Comparison of ENCODE assay signal across 8 cellular contexts in the genomic region with DNA sequence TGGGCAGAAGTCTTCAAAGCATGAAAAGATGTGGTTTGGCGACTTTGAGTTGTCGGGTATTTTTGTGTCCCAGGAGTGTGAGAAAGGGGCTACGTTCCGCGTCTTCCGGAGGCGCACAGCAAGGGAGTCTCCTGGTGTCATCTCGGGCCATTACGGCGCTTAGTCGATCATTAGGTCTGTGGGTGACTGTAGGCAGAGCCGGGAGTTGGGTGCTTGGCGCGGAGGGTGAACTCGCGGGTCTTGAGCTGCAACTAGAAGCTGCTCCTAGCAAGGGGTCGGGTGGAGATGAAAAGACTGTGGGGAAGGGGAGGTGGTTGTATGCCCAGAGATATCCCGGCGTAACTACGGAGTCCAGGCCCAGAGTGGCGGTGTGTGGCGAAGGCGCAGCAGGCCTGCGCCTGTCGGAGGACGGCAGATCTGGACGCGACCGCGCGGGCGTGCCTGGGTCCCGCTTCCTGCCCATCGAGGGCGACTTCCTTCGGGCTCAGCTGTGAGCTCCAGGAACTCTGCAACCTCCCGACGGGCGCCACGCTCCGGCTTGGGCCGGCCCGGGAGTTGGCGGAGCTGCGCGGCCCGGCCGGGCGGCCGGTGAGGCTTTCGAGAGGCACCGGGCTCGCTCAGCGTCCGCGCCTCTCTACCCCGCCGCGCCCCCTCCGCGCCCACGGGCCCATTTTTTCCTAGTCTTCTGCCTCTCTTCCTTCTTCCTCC. TPM values are rescaled to one million over a fixed set of nuclear protein-coding genes. Genes with fewer than 3 reads are reported as not detected.
DNase-seq lines count a peak whose midpoint lies in the region; ATAC-seq and TF ChIP-seq lines count a peak whose summit lies in the region.

No MANE protein-coding gene starts in this region.

- ATAC-seq in activated T-cell treated with anti-CD3 and anti-CD28 coated beads, Interleukin-2, amount 50 U/mL, for 72 hours (replicated peaks in 1 of 2): peak; percentile 8 to 9
- ATAC-seq in right lobe of liver (peak in 2 of 4 donors; percentile 5 to 10), upper lobe of right lung (peak; percentile 11), HG02798 (IDR thresholded peaks at IDR 0.05; ENCODE audit: poor library complexity, unreplicated experiment) (no peak)

- peaks cover 5% of the 10 kb centered on the region for H3K4me1 ChIP-seq in A673 (ENCODE audit: insufficient read depth, low read length, poor library complexity, severe bottlenecking)
- peaks cover 0 to 16% (median 6%) of the 10 kb centered on the region in 4 donors for H3K4me1 ChIP-seq in right lobe of liver
- H3K4me1 ChIP-seq in upper lobe of right lung: peaks cover 34% of the 10 kb centered on the region

- H3K27ac Mint-ChIP-seq in activated T-cell treated with anti-CD3 and anti-CD28 coated beads, Interleukin-2, amount 50 U/mL, for 72 hours: peak overlapping the region; percentile 95

- peaks cover 67% of the 10 kb centered on the region for H3K27me3 Mint-ChIP-seq in activated T-cell treated with anti-CD3 and anti-CD28 coated beads, Interleukin-2, amount 50 U/mL, for 72 hours (ENCODE audit: low read depth)

- TF ChIP-seq POLR2A in right lobe of liver (IDR thresholded peaks at IDR 0.05): no peak

- in situ Hi-C loops in GM13977 (cut with MboI; ENCODE audit: low pct_unique_long_range_greater_than_20kb, low sequenced_read_pairs, unreplicated experiment): loop anchor here (10.0 kb wide), 1 partner anchor 812 kb away; no protein-coding TSS in a partner anchor

- H3K27ac ChIP-seq in A673 (ENCODE audit: low read depth, low read length, poor library complexity, severe bottlenecking) (peak overlapping the region; percentile 62), right lobe of liver (no peak overlapping the region), upper lobe of right lung (no peak overlapping the region)

- WGBS in right lobe of liver (ENCODE audit: insufficient coverage, low coverage, low lambda C conversion rate, missing lambda C conversion rate): 5% methylated on average over 19 of the region's 62 CpGs

- H3K4me3 ChIP-seq in A673 (ENCODE audit: low read depth, low read length, poor library complexity, severe bottlenecking): peak overlapping the region; percentile 65
- H3K4me3 ChIP-seq in right lobe of liver: peak overlapping the region in 2 of 3 donors; percentile 11 to 22
- peak overlapping the region; percentile 36 for H3K4me3 ChIP-seq in upper lobe of right lung

- TF ChIP-seq CTCF in A673 (conservative IDR thresholded peaks at IDR 0.05; ENCODE audit: low read depth, low read length): no peak
- TF ChIP-seq CTCF in GM13977 (IDR thresholded peaks at IDR 0.05; ENCODE audit: extremely low read depth, insufficient read depth, missing control alignments): no peak
- no peak for TF ChIP-seq CTCF in right lobe of liver (IDR thresholded peaks at IDR 0.05)
- no peak for TF ChIP-seq CTCF in upper lobe of right lung (IDR thresholded peaks at IDR 0.05)

- TSS peak; percentile 48 for BruUV-seq in A673 (replicated peaks; lab: Mats Ljungman, UMichigan)

- POLR2A ChIA-PET in A673 (lab: Charles Lee; ENCODE audit: low non-redundant PET): no interaction called here

- H3K4me3 Mint-ChIP-seq in activated T-cell treated with anti-CD3 and anti-CD28 coated beads, Interleukin-2, amount 50 U/mL, for 72 hours: peak overlapping the region; percentile 82 to 92

- peaks cover 5 to 10% of the 10 kb centered on the region in 2 donors for H3K36me3 Mint-ChIP-seq in activated T-cell treated with anti-CD3 and anti-CD28 coated beads, Interleukin-2, amount 50 U/mL, for 72 hours (ENCODE audit: insufficient read depth in 2 of 2)

- H3K36me3 ChIP-seq in A673 (ENCODE audit: insufficient read depth, low read length, poor library complexity, severe bottlenecking): no peaks in the 10 kb centered on the region
- no peaks in the 10 kb centered on the region for H3K36me3 ChIP-seq in right lobe of liver
- H3K36me3 ChIP-seq in upper lobe of right lung: no peaks in the 10 kb centered on the region

- CTCF ChIA-PET in A673 (lab: Charles Lee): no interaction called here

- peaks cover 0 to 2% of the 10 kb centered on the region in 2 donors for H3K9me3 Mint-ChIP-seq in activated T-cell treated with anti-CD3 and anti-CD28 coated beads, Interleukin-2, amount 50 U/mL, for 72 hours

- H3K4me1 Mint-ChIP-seq in activated T-cell treated with anti-CD3 and anti-CD28 coated beads, Interleukin-2, amount 50 U/mL, for 72 hours (ENCODE audit: low read depth): peaks cover 42% of the 10 kb centered on the region

- no peaks in the 10 kb centered on the region for H3K27me3 ChIP-seq in A673 (replicated peaks; ENCODE audit: insufficient read depth, low read depth, low read length, poor library complexity)
- peaks cover 18 to 48% of the 10 kb centered on the region in 2 donors for H3K27me3 ChIP-seq in right lobe of liver
- peaks cover 93% of the 10 kb centered on the region for H3K27me3 ChIP-seq in upper lobe of right lung

- DNase-seq in A673 (ENCODE audit: low spot score) (peak; percentile 53), GM13977 (ENCODE audit: low spot score) (peak; percentile 51), right lobe of liver (no peak), upper lobe of right lung (no peak), NCI-H128 (lab: John Stamatoyannopoulos, UW; ENCODE audit: unreplicated experiment) (no peak)
- DNase-seq in activated T-cell treated with anti-CD3 and anti-CD28 coated beads, Interleukin-2, amount 50 U/mL, for 72 hours: peak in 1 of 2 donors; percentile 47
- DNase-seq in NK-92 treated with Interleukin-12 subunit alpha and Interleukin-12 subunit beta, amount 100 ng/mL, for 24 hours (lab: John Stamatoyannopoulos, UW): no peak

- intact Hi-C loops in A673 (cut with micrococcal nuclease; ENCODE audit: unreplicated experiment): loop anchor here (5.0 kb wide), 2 partner anchors 145 to 295 kb away; no protein-coding TSS in a partner anchor
- intact Hi-C loops in right lobe of liver (cut with DNase I): loop anchor here (5.0 to 10.0 kb wide), 2 partner anchors 695 to 702 kb away; no protein-coding TSS in a partner anchor
- intact Hi-C loops in upper lobe of right lung (cut with DNase I): no loop called here

- peaks cover 8% of the 10 kb centered on the region for H3K9me3 ChIP-seq in A673 (ENCODE audit: low read depth, low read length, poor library complexity, severe bottlenecking)
- no peaks in the 10 kb centered on the region for H3K9me3 ChIP-seq in right lobe of liver
- H3K9me3 ChIP-seq in upper lobe of right lung: no peaks in the 10 kb centered on the region

RNA-seq across cellular contexts. Expression of gene NKX3-2, which starts 2.7 kb away (rescaled TPM):
- total RNA-seq in A673 (2021) (2.4 and 3.1 TPM in 2 replicates), right lobe of liver (not detected), upper lobe of right lung (not detected)
- not detected for total RNA-seq in activated T-cell treated with anti-CD3 and anti-CD28 coated beads, Interleukin-2, amount 50 U/mL, for 72 hours

Comparison
In these comparisons a context has a peak if more than half of its experiments do, and no peak if none do; other contexts are left out.
1. DNase-seq: peak in A673 (single experiment) and GM13977 (single experiment); none in right lobe of liver (0 of 3), upper lobe of right lung (single experiment), NK-92 treated with Interleukin-12 subunit alpha and Interleukin-12 subunit beta, amount 100 ng/mL, for 24 hours (single experiment) and NCI-H128 (single experiment).
2. Peak in every context shown above with its lines, with median percentiles within 50 percentile points of each other: H3K4me3 ChIP-seq.